In genomic region chr17:4591529-4591928, GRCh38 we compare ENCODE assay signal across 1 cellular context.
TF ChIP-seq lines count a peak whose summit lies in the region.

No MANE protein-coding gene starts in this region.

TF ChIP-seq in IMR-90, 13 proteins besides CTCF, POLR2A, EP300 and RAD21 (continued from another document):
- TF ChIP-seq MXI1 (IDR thresholded peaks at IDR 0.05; ENCODE audit: borderline replicate concordance, low read depth, low read length) (no peak), MAZ (IDR thresholded peaks at IDR 0.05; ENCODE audit: borderline replicate concordance, low read depth, low read length) (no peak), CEBPB (IDR thresholded peaks at IDR 0.05; ENCODE audit: low read depth, low read length) (no peak), RFX5 (IDR thresholded peaks at IDR 0.05; ENCODE audit: low read depth, low read length) (no peak)
